ENCODE assay signal across 8 cellular contexts in genomic region chr11:44067266-44067665, GRCh38. TPM values are rescaled to one million over a fixed set of nuclear protein-coding genes. Genes with fewer than 3 reads are reported as not detected.
DNase-seq lines count a peak whose midpoint lies in the region; ATAC-seq, FAIRE-seq and TF ChIP-seq lines count a peak whose summit lies in the region.

No MANE protein-coding gene starts in this region.

- H2BK5ac ChIP-seq in mesenchymal stem cell (ENCODE audit: low read depth, low read length, poor library complexity, severe bottlenecking): no peak overlapping the region

- CTCF ChIA-PET in A549 (lab: Yijun Ruan, JAX): interaction anchor here (0.6 to 2.1 kb wide), 6 partner anchors 12 to 283 kb away, joined by 3 to 8 read pairs (median 3); partner anchors contain the start of gene EXT2

- H4K8ac ChIP-seq in mesenchymal stem cell (ENCODE audit: low read length): no peak overlapping the region

- no peaks in the 10 kb centered on the region for H3K9me3 Mint-ChIP-seq in activated naive CD8-positive, alpha-beta T cell (ENCODE audit: low read depth)

- H2AK5ac ChIP-seq in mesenchymal stem cell (ENCODE audit: low read length, severe bottlenecking): no peak overlapping the region

- H3K14ac ChIP-seq in mesenchymal stem cell (ENCODE audit: low read length in 2 of 2): no peak overlapping the region

- H3K79me1 ChIP-seq in mesenchymal stem cell (replicated peaks; ENCODE audit: low read length, poor library complexity, severe bottlenecking): peaks cover 2% of the 10 kb centered on the region

- H3K23ac ChIP-seq in mesenchymal stem cell (ENCODE audit: low read length in 2 of 2): no peak overlapping the region

- POLR2A ChIA-PET in A549 (lab: Yijun Ruan, JAX): interaction anchor here (0.7 to 1.5 kb wide), 2 partner anchors 17 to 161 kb away, joined by 3 to 5 read pairs; no protein-coding TSS in a partner anchor

- no peak overlapping the region for H2BK120ac ChIP-seq in mesenchymal stem cell (ENCODE audit: low read depth, low read length)

- ATAC-seq in A549 (no peak), GM21786 (IDR thresholded peaks at IDR 0.05; ENCODE audit: unreplicated experiment) (no peak), GM19455 (IDR thresholded peaks at IDR 0.05; ENCODE audit: unreplicated experiment) (no peak)

- no peak for FAIRE-seq in A549 (lab: Jason Lieb, UNC)

- peaks cover 30% of the 10 kb centered on the region for H3K4me1 Mint-ChIP-seq in activated naive CD8-positive, alpha-beta T cell (ENCODE audit: low read depth)

- H3K4me1 ChIP-seq in A549 (peaks cover 10% of the 10 kb centered on the region; the same call in 1 of the 3 replicates), HUES64 (ENCODE audit: insufficient read depth, low read length) (peaks cover 22% of the 10 kb centered on the region; the same call in 1 of the 2 replicates), mesenchymal stem cell (ENCODE audit: control insufficient read depth, insufficient read depth, low read depth, low read length) (peaks cover 5% of the 10 kb centered on the region)

- 73% methylated on average over 5 of the region's 5 CpGs for WGBS in A549 (ENCODE audit: missing lambda C conversion rate)
- WGBS in HUES64: 88% methylated on average over 5 of the region's 5 CpGs
- WGBS in mesenchymal stem cell: 72% methylated on average over 5 of the region's 5 CpGs

- peak overlapping the region; percentile 89 for H3K4me3 Mint-ChIP-seq in activated naive CD8-positive, alpha-beta T cell

- no peak for TF ChIP-seq CTCF in A549 (IDR thresholded peaks at IDR 0.05)

- H3K18ac ChIP-seq in mesenchymal stem cell (ENCODE audit: low read depth in 1 of 2, low read length in 2 of 2): no peak overlapping the region

- H2BK12ac ChIP-seq in mesenchymal stem cell (ENCODE audit: low read length in 2 of 2): no peak overlapping the region

- H3K4me3 ChIP-seq in A549 (peak overlapping the region; percentile 75), HUES64 (ENCODE audit: low read length) (peak overlapping the region; percentile 62; the same call in 1 of the 2 replicates), mesenchymal stem cell (ENCODE audit: insufficient read depth in 1 of 2, low read depth in 1 of 2, low read length in 2 of 2) (peak overlapping the region in 1 of 2 experiments; percentile 81)

- H3K9ac ChIP-seq in HUES64 (ENCODE audit: low read depth, low read length) (no peak overlapping the region), mesenchymal stem cell (ENCODE audit: low read length) (peak overlapping the region; percentile 95)

- H3K27ac ChIP-seq in A549 (peak overlapping the region; percentile 93 to 97), HUES64 (ENCODE audit: low read depth, low read length) (no peak overlapping the region), mesenchymal stem cell (ENCODE audit: low read length, poor library complexity, severe bottlenecking) (no peak overlapping the region)

- H3K27me3 ChIP-seq in HUES64 (ENCODE audit: insufficient read depth, low read length) (peaks cover 12% of the 10 kb centered on the region), mesenchymal stem cell (ENCODE audit: control insufficient read depth in 1 of 2, insufficient read depth in 1 of 2, low read length in 2 of 2) (no peaks in the 10 kb centered on the region)

- peaks cover 4% of the 10 kb centered on the region for H3K36me3 Mint-ChIP-seq in activated naive CD8-positive, alpha-beta T cell

- H3K4ac ChIP-seq in mesenchymal stem cell (ENCODE audit: low read depth in 1 of 2, low read length in 2 of 2): no peak overlapping the region

- H3K4me2 ChIP-seq in A549 (peak overlapping the region; percentile 71), mesenchymal stem cell (ENCODE audit: low read length, poor library complexity, severe bottlenecking) (no peak overlapping the region)

- no peak for TF ChIP-seq EP300 in A549 (IDR thresholded peaks at IDR 0.05)

- H4K91ac ChIP-seq in mesenchymal stem cell (ENCODE audit: low read length): no peak overlapping the region

- H3K27me3 Mint-ChIP-seq in activated naive CD8-positive, alpha-beta T cell: no peaks in the 10 kb centered on the region

- H3K36me3 ChIP-seq in HUES64 (ENCODE audit: insufficient read depth, low read length) (no peaks in the 10 kb centered on the region), mesenchymal stem cell (ENCODE audit: control insufficient read depth in 1 of 2, insufficient read depth in 2 of 2, low read depth in 1 of 2, low read length in 2 of 2) (peaks cover 4 to 39% of the 10 kb centered on the region in 2 experiments)

- TF ChIP-seq RAD21 in A549 (conservative IDR thresholded peaks at IDR 0.05 in 1 of 2, IDR thresholded peaks at IDR 0.05 in 1 of 2): no peak

- no peak overlapping the region for H2AFZ ChIP-seq in mesenchymal stem cell (ENCODE audit: low read depth, low read length)

- TF ChIP-seq POLR2A in A549 (IDR thresholded peaks at IDR 0.05; ENCODE audit: low read length): no peak

- H3K9me3 ChIP-seq in A549: no peaks in the 10 kb centered on the region
- H3K9me3 ChIP-seq in HUES64 (ENCODE audit: insufficient read depth, low read depth, low read length): no peaks in the 10 kb centered on the region
- H3K9me3 ChIP-seq in mesenchymal stem cell (ENCODE audit: control insufficient read depth, low read length): no peaks in the 10 kb centered on the region

- H3K27ac Mint-ChIP-seq in activated naive CD8-positive, alpha-beta T cell: no peak overlapping the region

- H2BK15ac ChIP-seq in mesenchymal stem cell (ENCODE audit: low read depth, poor library complexity, severe bottlenecking): no peak overlapping the region

- no peak for DNase-seq in A549 (ENCODE audit: low read depth in 1 of 2, low spot score in 1 of 2)
- no peak for DNase-seq in mesenchymal stem cell
- no peak for DNase-seq in activated gamma-delta T cell (lab: John Stamatoyannopoulos, UW)
- no peak for DNase-seq in stimulated activated CD8-positive, alpha-beta memory T cell treated with anti-CD3 and anti-CD28 coated beads, Interleukin-4, amount 100 ng/mL, for 48 hours

TF ChIP-seq in A549, 52 proteins besides CTCF, POLR2A, EP300 and RAD21:
- no peak for TF ChIP-seq RNF2 (IDR thresholded peaks at IDR 0.05; ENCODE audit: borderline replicate concordance, low read depth)
- TF ChIP-seq SMC3 (IDR thresholded peaks at IDR 0.05): no peak
- no peak for TF ChIP-seq HOXB13 (CRISPR knock-in tag; IDR thresholded peaks at IDR 0.05; ENCODE audit: low read depth)
- no peak for TF ChIP-seq HOXA7 (CRISPR knock-in tag; IDR thresholded peaks at IDR 0.05)

RNA-seq across cellular contexts. Expression of gene ACCS, which starts 1.2 kb away (rescaled TPM):
- polyA plus RNA-seq in A549 (2011; rRNA removed): 21.7 and 29.0 TPM in 2 replicates
- 15.0 and 17.1 TPM in 2 replicates for polyA plus RNA-seq in A549 (2012; cell fraction: cytosol; rRNA removed)
- polyA plus RNA-seq in A549 (2012; cell fraction: nucleus; rRNA removed): 163 and 183 TPM in 2 replicates
- polyA plus RNA-seq in A549 (2017; fragmentation: RNase III; extraction: RNeasy Plus Mini Kit Qiagen cat#74134 plus additional on column Dnase treatment): 22.7 to 31.8 TPM (median 24.9 TPM) in 3 replicates
- polyA minus RNA-seq in A549 (2011; rRNA and poly(A)+ RNA removed): 18.4 and 22.0 TPM in 2 replicates
- polyA plus RNA-seq in HUES64 (2013, experiment 1 of 2): 4.7 TPM
- polyA plus RNA-seq in HUES64 (2013, experiment 2 of 2): 3.6 TPM
- 7.4 TPM for polyA plus RNA-seq in mesenchymal stem cell (2013, experiment 1 of 2)
- 7.0 TPM for polyA plus RNA-seq in mesenchymal stem cell (2013, experiment 2 of 2)

RNA-seq across cellular contexts. Expression of gene ACCSL, which starts 19.5 kb away (rescaled TPM):
- polyA plus RNA-seq in A549 (2011; rRNA removed) (not detected in 2 replicates), A549 (2017; fragmentation: RNase III; extraction: RNeasy Plus Mini Kit Qiagen cat#74134 plus additional on column Dnase treatment) (not detected in 3 replicates)
- not detected in 2 replicates for polyA plus RNA-seq in A549 (2012; cell fraction: cytosol; rRNA removed)
- polyA plus RNA-seq in A549 (2012; cell fraction: nucleus; rRNA removed): not detected in 2 replicates
- not detected in 2 replicates for polyA minus RNA-seq in A549 (2011; rRNA and poly(A)+ RNA removed)
- not detected for polyA plus RNA-seq in HUES64 (2013, experiment 1 of 2)
- polyA plus RNA-seq in HUES64 (2013, experiment 2 of 2): not detected
- not detected for polyA plus RNA-seq in mesenchymal stem cell (2013, experiment 1 of 2)
- polyA plus RNA-seq in mesenchymal stem cell (2013, experiment 2 of 2): not detected

RNA-seq across cellular contexts. Expression of gene EXT2, which starts 28.2 kb away (rescaled TPM):
- 77.3 and 82.5 TPM in 2 replicates for polyA plus RNA-seq in A549 (2011; rRNA removed)
- 43.9 and 49.5 TPM in 2 replicates for polyA plus RNA-seq in A549 (2012; cell fraction: cytosol; rRNA removed)
- 74.5 and 86.2 TPM in 2 replicates for polyA plus RNA-seq in A549 (2012; cell fraction: nucleus; rRNA removed)
- polyA plus RNA-seq in A549 (2017; fragmentation: RNase III; extraction: RNeasy Plus Mini Kit Qiagen cat#74134 plus additional on column Dnase treatment): 56.4 to 57.8 TPM (median 56.5 TPM) in 3 replicates
- 119 and 130 TPM in 2 replicates for polyA minus RNA-seq in A549 (2011; rRNA and poly(A)+ RNA removed)
- polyA plus RNA-seq in HUES64 (2013, experiment 1 of 2): 33.1 TPM
- polyA plus RNA-seq in HUES64 (2013, experiment 2 of 2): 35.6 TPM
- polyA plus RNA-seq in mesenchymal stem cell (2013, experiment 1 of 2): 62.4 TPM
- polyA plus RNA-seq in mesenchymal stem cell (2013, experiment 2 of 2): 60.7 TPM

Comparison
In these comparisons a context has a peak if more than half of its experiments do, and no peak if none do; other contexts are left out.
1. H3K27ac ChIP-seq: peak in A549 (2 of 2); none in HUES64 (single experiment) and mesenchymal stem cell (single experiment).